11 cellular contexts compared by ENCODE assay signal in genomic region chr16:50667497-50668367, GRCh38. TPM values are rescaled to one million over a fixed set of nuclear protein-coding genes. Genes with fewer than 3 reads are reported as not detected.
DNase-seq lines count a peak whose midpoint lies in the region; ATAC-seq and TF ChIP-seq lines count a peak whose summit lies in the region.
"Had no signal": no experiment of that assay in that cellular context is flagged by ENCODE, and none has a peak within 500 bp of the region (broad histone marks: within the 10 kb centered on the region; RNA-seq: fewer than 3 reads in every experiment).

No MANE protein-coding gene starts in this region.

- H3K23me2 ChIP-seq in H9 (ENCODE audit: insufficient read length, low read depth, low read length, poor library complexity, severe bottlenecking) = peaks cover 7% of the 10 kb centered on the region

- H2AK5ac ChIP-seq in H9 (ENCODE audit: insufficient read length, low read length) (no peak overlapping the region), mesenchymal stem cell (ENCODE audit: low read length, severe bottlenecking) (no peak overlapping the region)

- no peak overlapping the region for H4K8ac ChIP-seq in H9 (replicated peaks; ENCODE audit: insufficient read length, low read depth, low read length)
- H4K8ac ChIP-seq in mesenchymal stem cell (ENCODE audit: low read length) = no peak overlapping the region

- H3K79me2 ChIP-seq in H9 (ENCODE audit: insufficient read depth, low read length) = no peaks in the 10 kb centered on the region

- WGBS in H9 (ENCODE audit: extremely low coverage, insufficient read length, low lambda C conversion rate) = no CpG with 5 or more reads among the region's 21 CpGs
- WGBS in mesenchymal stem cell = 87% methylated on average over 19 of the region's 21 CpGs

- no peaks in the 10 kb centered on the region for H3K27me3 Mint-ChIP-seq in CD8-positive, alpha-beta T cell (ENCODE audit: low read depth)
- H3K27me3 Mint-ChIP-seq in H9 (ENCODE audit: low read depth) (peaks cover 13% of the 10 kb centered on the region), memory B cell (no peaks in the 10 kb centered on the region)
- H3K27me3 Mint-ChIP-seq in activated T-helper 1 cell treated with anti-CD3 and anti-CD28 coated beads, Interleukin-12 subunit alpha, Interleukin-12 subunit beta, Interleukin-2, Interleukin-4 antibody, amounts not matched to agents 30 ng/mL and 10 ng/mL and 1 ng/mL, durations not matched to agents 14 hours and 24 hours and 36 hours (ENCODE audit: insufficient read depth) = no peaks in the 10 kb centered on the region

- peaks cover 12% of the 10 kb centered on the region for H3K36me3 ChIP-seq in CD8-positive, alpha-beta T cell (ENCODE audit: insufficient read depth, low read length)
- no peaks in the 10 kb centered on the region for H3K36me3 ChIP-seq in mesenchymal stem cell (ENCODE audit: control insufficient read depth in 1 of 2, insufficient read depth in 2 of 2, low read depth in 1 of 2, low read length in 2 of 2)

- no peak for TF ChIP-seq CTCF in CD8-positive, alpha-beta T cell (IDR thresholded peaks at IDR 0.05)
- TF ChIP-seq CTCF in H9 (conservative IDR thresholded peaks at IDR 0.05) = 0 out of 3 replicates have a peak, but pooled peaks have one; percentile 13

- peaks cover 6% of the 10 kb centered on the region for H3K9me3 Mint-ChIP-seq in CD8-positive, alpha-beta T cell
- H3K9me3 Mint-ChIP-seq in H9 = peaks cover 21 to 22% of the 10 kb centered on the region in 2 experiments
- peaks cover 13% of the 10 kb centered on the region for H3K9me3 Mint-ChIP-seq in activated T-helper 1 cell treated with anti-CD3 and anti-CD28 coated beads, Interleukin-12 subunit alpha, Interleukin-12 subunit beta, Interleukin-2, Interleukin-4 antibody, amounts not matched to agents 30 ng/mL and 10 ng/mL and 1 ng/mL, durations not matched to agents 14 hours and 24 hours and 36 hours
- H3K9me3 Mint-ChIP-seq in memory B cell = peaks cover 5% of the 10 kb centered on the region

- H3K23ac ChIP-seq in H9 (ENCODE audit: insufficient read length, low read depth, low read length) = no peak overlapping the region
- H3K23ac ChIP-seq in mesenchymal stem cell (ENCODE audit: low read length in 2 of 2) = no peak overlapping the region

- POLR2A ChIA-PET in CD8-positive, alpha-beta T cell (lab: Charles Lee) = interaction anchor here (0.9 to 7.5 kb wide), 9 partner anchors 11 to 119 kb away, joined by 3 to 46 read pairs (median 3); partner anchors contain the start of gene SNX20

- peaks cover 41% of the 10 kb centered on the region for H3K36me3 Mint-ChIP-seq in CD8-positive, alpha-beta T cell
- H3K36me3 Mint-ChIP-seq in H9 (ENCODE audit: insufficient read depth in 1 of 3, low read depth in 3 of 3) = peaks cover 8 to 16% (median 11%) of the 10 kb centered on the region in 3 experiments
- peaks cover 30% of the 10 kb centered on the region for H3K36me3 Mint-ChIP-seq in activated T-helper 1 cell treated with anti-CD3 and anti-CD28 coated beads, Interleukin-12 subunit alpha, Interleukin-12 subunit beta, Interleukin-2, Interleukin-4 antibody, amounts not matched to agents 30 ng/mL and 10 ng/mL and 1 ng/mL, durations not matched to agents 14 hours and 24 hours and 36 hours (ENCODE audit: low read depth)
- H3K36me3 Mint-ChIP-seq in memory B cell = peaks cover 27% of the 10 kb centered on the region

- H3K9me3 ChIP-seq in CD8-positive, alpha-beta T cell (ENCODE audit: low read length) = peaks cover 10% of the 10 kb centered on the region
- H3K9me3 ChIP-seq in H9 (ENCODE audit: control insufficient read depth, low read depth, low read length) (peaks cover 10% of the 10 kb centered on the region), mesenchymal stem cell (ENCODE audit: control insufficient read depth, low read length) (peaks cover 13% of the 10 kb centered on the region)

- intact Hi-C loops in CD8-positive, alpha-beta T cell (cut with DNase I, micrococcal nuclease) = loop anchor here (5.0 to 10.0 kb wide), 5 partner anchors 140 to 603 kb away; partner anchors contain the start of genes HEATR3 (in 2 of the 2), ADCY7 (in 1 of the 2) and BRD7 (in 1 of the 2)
- intact Hi-C loops in activated T-helper 1 cell treated with anti-CD3 and anti-CD28 coated beads, Interleukin-12 subunit alpha, Interleukin-12 subunit beta, Interleukin-2, Interleukin-4 antibody, amounts not matched to agents 30 ng/mL and 10 ng/mL and 1 ng/mL, durations not matched to agents 14 hours and 24 hours and 36 hours (cut with micrococcal nuclease) = loop anchor here (1.0 to 5.0 kb wide), 9 partner anchors 13 to 643 kb away; partner anchors contain the start of genes CNEP1R1, SNX20 and TENT4B

- H2AFZ ChIP-seq in H9 (ENCODE audit: low read length) (no peak overlapping the region), mesenchymal stem cell (ENCODE audit: low read depth, low read length) (no peak overlapping the region)

- no peak for DNase-seq in CD8-positive, alpha-beta T cell
- no peak for DNase-seq in H9
- no peak for DNase-seq in activated T-helper 1 cell treated with anti-CD3 and anti-CD28 coated beads, Interleukin-12 subunit alpha, Interleukin-12 subunit beta, Interleukin-2, Interleukin-4 antibody, amounts not matched to agents 30 ng/mL and 10 ng/mL and 1 ng/mL, durations not matched to agents 14 hours and 24 hours and 36 hours (ENCODE audit: low spot score)
- no peak for DNase-seq in memory B cell (ENCODE audit: low spot score in 2 of 2)
- DNase-seq in GDM1 (lab: John Stamatoyannopoulos, UW) = no peak
- DNase-seq in SHP77 treated with DMSO at 0.1 percent for 48 hours (lab: John Stamatoyannopoulos, UW) = no peak
- DNase-seq in 8988T = no peak
- no peak for DNase-seq in mesenchymal stem cell
- DNase-seq: left lung; stimulated activated CD4-positive, alpha-beta T cell treated with anti-CD3 and anti-CD28 coated beads, Interleukin-12 subunit alpha, Interleukin-12 subunit beta, amount 100 ng/mL, for 4 hours had no signal

- H3K4ac ChIP-seq in H9 (ENCODE audit: low read depth, low read length) = no peak overlapping the region
- H3K4ac ChIP-seq in mesenchymal stem cell (ENCODE audit: low read depth in 1 of 2, low read length in 2 of 2) = no peak overlapping the region

- H3K27ac Mint-ChIP-seq in CD8-positive, alpha-beta T cell = peak overlapping the region; percentile 81
- H3K27ac Mint-ChIP-seq in H9 = no peak overlapping the region; a peak in 1 of 7 replicates
- peak overlapping the region; percentile 88 for H3K27ac Mint-ChIP-seq in activated T-helper 1 cell treated with anti-CD3 and anti-CD28 coated beads, Interleukin-12 subunit alpha, Interleukin-12 subunit beta, Interleukin-2, Interleukin-4 antibody, amounts not matched to agents 30 ng/mL and 10 ng/mL and 1 ng/mL, durations not matched to agents 14 hours and 24 hours and 36 hours
- H3K27ac Mint-ChIP-seq in memory B cell = peak overlapping the region; percentile 53

- peak overlapping the region; percentile 14 for H3K27ac ChIP-seq in CD8-positive, alpha-beta T cell (ENCODE audit: low read depth, low read length)
- H3K27ac ChIP-seq in H9 (ENCODE audit: insufficient read length, low read depth, low read length) (no peak overlapping the region), mesenchymal stem cell (ENCODE audit: low read length, poor library complexity, severe bottlenecking) (no peak overlapping the region)

- H3K14ac ChIP-seq in H9 (ENCODE audit: insufficient read depth, low read length) (no peak overlapping the region), mesenchymal stem cell (ENCODE audit: low read length in 2 of 2) (no peak overlapping the region)

- no peak overlapping the region for H2BK5ac ChIP-seq in H9 (ENCODE audit: insufficient read length, low read length)
- no peak overlapping the region for H2BK5ac ChIP-seq in mesenchymal stem cell (ENCODE audit: low read depth, low read length, poor library complexity, severe bottlenecking)

- no peak overlapping the region for H3T11ph ChIP-seq in H9 (ENCODE audit: low read length)

- CTCF ChIA-PET in CD8-positive, alpha-beta T cell (lab: Charles Lee) = interaction anchor here (0.8 to 11.9 kb wide), 24 partner anchors 8 to 1173 kb away, joined by 3 to 137 read pairs (median 4); partner anchors contain the start of genes BRD7, CNEP1R1 and SNX20

- no peak overlapping the region for H2BK12ac ChIP-seq in H9 (ENCODE audit: insufficient read length, low read depth, low read length)
- H2BK12ac ChIP-seq in mesenchymal stem cell (ENCODE audit: low read length in 2 of 2) = no peak overlapping the region

- no peak overlapping the region for H3K56ac ChIP-seq in H9 (ENCODE audit: insufficient read length, low read depth, low read length)

- no peaks in the 10 kb centered on the region for H3K27me3 ChIP-seq in CD8-positive, alpha-beta T cell (ENCODE audit: insufficient read depth, low read length)
- H3K27me3 ChIP-seq in H9 (ENCODE audit: insufficient read depth, low read length) (no peaks in the 10 kb centered on the region), mesenchymal stem cell (ENCODE audit: control insufficient read depth in 1 of 2, insufficient read depth in 1 of 2, low read length in 2 of 2) (no peaks in the 10 kb centered on the region)
- H3K27me3 ChIP-seq: left lung had no signal

- no peak overlapping the region for H3K9ac ChIP-seq in H9 (ENCODE audit: extremely low read depth, insufficient read length, low read length)
- H3K9ac ChIP-seq in mesenchymal stem cell (ENCODE audit: low read length) = no peak overlapping the region

- no peaks in the 10 kb centered on the region for H3K79me1 ChIP-seq in H9 (ENCODE audit: insufficient read depth, low read depth, low read length, poor library complexity, severe bottlenecking)
- no peaks in the 10 kb centered on the region for H3K79me1 ChIP-seq in mesenchymal stem cell (replicated peaks; ENCODE audit: low read length, poor library complexity, severe bottlenecking)

- H2BK15ac ChIP-seq in H9 (ENCODE audit: low read depth, low read length) (no peak overlapping the region), mesenchymal stem cell (ENCODE audit: low read depth, poor library complexity, severe bottlenecking) (no peak overlapping the region)

- H3K4me1 Mint-ChIP-seq in CD8-positive, alpha-beta T cell (ENCODE audit: low read depth) = peaks cover 36% of the 10 kb centered on the region
- H3K4me1 Mint-ChIP-seq in H9 (peaks cover 7 to 20% of the 10 kb centered on the region in 2 experiments; a peak in 3 of 4 replicates), memory B cell (peaks cover 12% of the 10 kb centered on the region)
- H3K4me1 Mint-ChIP-seq in activated T-helper 1 cell treated with anti-CD3 and anti-CD28 coated beads, Interleukin-12 subunit alpha, Interleukin-12 subunit beta, Interleukin-2, Interleukin-4 antibody, amounts not matched to agents 30 ng/mL and 10 ng/mL and 1 ng/mL, durations not matched to agents 14 hours and 24 hours and 36 hours (ENCODE audit: low read depth) = peaks cover 51% of the 10 kb centered on the region

- peaks cover 21% of the 10 kb centered on the region for H3K4me1 ChIP-seq in CD8-positive, alpha-beta T cell (ENCODE audit: insufficient read depth, low read length)
- H3K4me1 ChIP-seq in H9 (ENCODE audit: insufficient read depth, low read length) (no peaks in the 10 kb centered on the region), mesenchymal stem cell (ENCODE audit: control insufficient read depth, insufficient read depth, low read depth, low read length) (peaks cover 2% of the 10 kb centered on the region)

- H2BK120ac ChIP-seq in H9 (ENCODE audit: low read depth, low read length, poor library complexity, severe bottlenecking) = no peak overlapping the region
- H2BK120ac ChIP-seq in mesenchymal stem cell (ENCODE audit: low read depth, low read length) = no peak overlapping the region

- no peak for ATAC-seq in CD8-positive, alpha-beta T cell
- ATAC-seq in memory B cell (ENCODE audit: low read depth) = no peak

- H3K18ac ChIP-seq in H9 (ENCODE audit: insufficient read length, low read depth, low read length) (no peak overlapping the region), mesenchymal stem cell (ENCODE audit: low read depth in 1 of 2, low read length in 2 of 2) (no peak overlapping the region)

- H4K5ac ChIP-seq in H9 (ENCODE audit: insufficient read length, low read depth, low read length) = no peak overlapping the region

- H4K20me1 ChIP-seq in H9 (ENCODE audit: control insufficient read depth, insufficient read depth, insufficient read length) = no peaks in the 10 kb centered on the region

- H2BK20ac ChIP-seq in H9 (ENCODE audit: low read depth, low read length, poor library complexity, severe bottlenecking) = no peak overlapping the region

- H3K4me2 ChIP-seq in H9 (ENCODE audit: insufficient read depth, insufficient read length, low read length) (no peak overlapping the region), mesenchymal stem cell (ENCODE audit: low read length, poor library complexity, severe bottlenecking) (no peak overlapping the region)

- peak overlapping the region; percentile 70 for H3K4me3 Mint-ChIP-seq in CD8-positive, alpha-beta T cell
- H3K4me3 Mint-ChIP-seq in H9 (no peak overlapping the region), memory B cell (peak overlapping the region; percentile 57)
- H3K4me3 Mint-ChIP-seq in activated T-helper 1 cell treated with anti-CD3 and anti-CD28 coated beads, Interleukin-12 subunit alpha, Interleukin-12 subunit beta, Interleukin-2, Interleukin-4 antibody, amounts not matched to agents 30 ng/mL and 10 ng/mL and 1 ng/mL, durations not matched to agents 14 hours and 24 hours and 36 hours = peak overlapping the region; percentile 59

- H4K91ac ChIP-seq in H9 (ENCODE audit: insufficient read length, low read depth, low read length) (no peak overlapping the region), mesenchymal stem cell (ENCODE audit: low read length) (no peak overlapping the region)

- H3K4me3 ChIP-seq in CD8-positive, alpha-beta T cell (ENCODE audit: low read depth, low read length) = peak overlapping the region; percentile 11
- no peak overlapping the region for H3K4me3 ChIP-seq in mesenchymal stem cell (ENCODE audit: insufficient read depth in 1 of 2, low read depth in 1 of 2, low read length in 2 of 2)

RNA-seq across cellular contexts. Expression of gene SNX20, which starts 13.4 kb away (rescaled TPM):
- 10 to 100 TPM; 18.6 to 20.1 TPM for total RNA-seq in CD8-positive, alpha-beta T cell
- not detected in 2 replicates for total RNA-seq in H9 (2021)
- 34.3 TPM in 2 replicates for total RNA-seq in activated T-helper 1 cell treated with anti-CD3 and anti-CD28 coated beads, Interleukin-12 subunit alpha, Interleukin-12 subunit beta, Interleukin-2, Interleukin-4 antibody, amounts not matched to agents 30 ng/mL and 10 ng/mL and 1 ng/mL, durations not matched to agents 14 hours and 24 hours and 36 hours
- not detected for polyA plus RNA-seq in mesenchymal stem cell (2013, experiment 1 of 2)
- not detected for polyA plus RNA-seq in mesenchymal stem cell (2013, experiment 2 of 2)
- total RNA-seq: NCI-H460 had no signal

RNA-seq across cellular contexts. Expression of gene NOD2, which starts 25.7 kb away (rescaled TPM):
- total RNA-seq in CD8-positive, alpha-beta T cell = under 1 TPM; 0.86 to 0.90 TPM
- 0.17 and 0.26 TPM in 2 replicates for total RNA-seq in H9 (2021)
- total RNA-seq in activated T-helper 1 cell treated with anti-CD3 and anti-CD28 coated beads, Interleukin-12 subunit alpha, Interleukin-12 subunit beta, Interleukin-2, Interleukin-4 antibody, amounts not matched to agents 30 ng/mL and 10 ng/mL and 1 ng/mL, durations not matched to agents 14 hours and 24 hours and 36 hours = 6.7 and 7.3 TPM in 2 replicates
- not detected for polyA plus RNA-seq in mesenchymal stem cell (2013, experiment 1 of 2)
- not detected for polyA plus RNA-seq in mesenchymal stem cell (2013, experiment 2 of 2)

Comparison
In these comparisons a context has a peak if more than half of its experiments do, and no peak if none do; other contexts are left out.
1. H3K27ac Mint-ChIP-seq: peak in CD8-positive, alpha-beta T cell (single experiment), activated T-helper 1 cell treated with anti-CD3 and anti-CD28 coated beads, Interleukin-12 subunit alpha, Interleukin-12 subunit beta, Interleukin-2, Interleukin-4 antibody, amounts not matched to agents 30 ng/mL and 10 ng/mL and 1 ng/mL, durations not matched to agents 14 hours and 24 hours and 36 hours (single experiment) and memory B cell (single experiment); none in H9 (0 of 3).
2. H3K4me3 Mint-ChIP-seq: peak in CD8-positive, alpha-beta T cell (single experiment), activated T-helper 1 cell treated with anti-CD3 and anti-CD28 coated beads, Interleukin-12 subunit alpha, Interleukin-12 subunit beta, Interleukin-2, Interleukin-4 antibody, amounts not matched to agents 30 ng/mL and 10 ng/mL and 1 ng/mL, durations not matched to agents 14 hours and 24 hours and 36 hours (single experiment) and memory B cell (single experiment); none in H9 (0 of 2).
3. RNA of gene SNX20, which starts 13.4 kb away (total RNA-seq): 34.3 TPM in activated T-helper 1 cell treated with anti-CD3 and anti-CD28 coated beads, Interleukin-12 subunit alpha, Interleukin-12 subunit beta, Interleukin-2, Interleukin-4 antibody, amounts not matched to agents 30 ng/mL and 10 ng/mL and 1 ng/mL, durations not matched to agents 14 hours and 24 hours and 36 hours and 18.6 to 20.1 TPM in CD8-positive, alpha-beta T cell; not detected in H9; every median in the first group is over 10 times any median in the second.